Comparison of ENCODE assay signal across 8 cellular contexts in the genomic region with DNA sequence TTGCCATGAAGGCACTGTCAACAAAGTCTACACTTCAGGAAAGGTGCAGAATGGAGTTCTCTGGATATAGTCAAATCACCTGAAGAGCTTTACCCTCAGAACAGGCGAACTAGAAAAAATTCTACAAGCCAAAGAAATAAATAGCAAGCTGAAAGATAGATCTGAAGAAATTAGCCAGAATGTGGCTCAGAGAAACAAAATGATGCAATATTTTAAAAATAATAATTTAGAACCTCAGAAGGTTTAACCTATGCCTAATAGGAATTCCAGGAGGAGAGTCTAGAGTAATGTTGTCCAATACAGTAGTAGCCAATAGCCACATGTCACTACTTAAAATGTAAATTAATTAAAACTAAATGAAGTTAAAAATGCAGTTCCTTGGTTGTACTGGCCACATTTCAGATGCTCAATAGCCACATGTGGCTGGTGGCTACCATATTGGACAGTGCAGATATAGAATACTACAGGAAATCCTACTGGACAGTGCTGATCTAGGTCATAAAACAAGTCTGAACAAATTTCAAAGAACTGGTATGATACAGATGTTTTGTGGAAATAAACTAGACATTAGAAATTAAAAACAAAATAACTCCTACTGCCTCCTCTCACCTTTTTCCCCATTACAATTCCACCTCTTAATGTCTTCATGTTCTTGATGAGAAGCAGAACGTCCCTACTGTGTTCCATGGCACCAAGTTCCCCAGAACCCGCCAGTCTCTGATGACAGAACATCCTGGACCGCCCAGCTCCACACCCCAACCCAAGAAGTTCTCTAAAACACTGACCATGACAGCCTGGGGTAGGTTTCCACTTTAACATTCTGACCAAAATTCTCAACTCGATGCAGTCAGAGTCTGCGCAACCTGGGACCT. TPM values are rescaled to one million over a fixed set of nuclear protein-coding genes. Genes with fewer than 3 reads are reported as not detected.
DNase-seq lines count a peak whose midpoint lies in the region; ATAC-seq and TF ChIP-seq lines count a peak whose summit lies in the region.

No MANE protein-coding gene starts in this region.

- peak overlapping the region; percentile 37 for H2AK9ac ChIP-seq in IMR-90 (replicated peaks; ENCODE audit: low read depth, low read length, poor library complexity)

- H3K4me1 ChIP-seq in IMR-90 (ENCODE audit: control insufficient read depth, insufficient read depth, low read length) = no peaks in the 10 kb centered on the region
- H3K4me1 ChIP-seq in mesodermal cell (ENCODE audit: control insufficient read depth, insufficient read depth, low read length, poor library complexity, severe bottlenecking) = peaks cover 9% of the 10 kb centered on the region

- H3K18ac ChIP-seq in IMR-90 (ENCODE audit: low read depth, low read length) = peak overlapping the region; percentile 17; the same call in 1 of the 2 replicates

- H2AK5ac ChIP-seq in IMR-90 (ENCODE audit: low read depth, low read length) = no peak overlapping the region

- peaks cover 5% of the 10 kb centered on the region; the same call in 1 of the 2 replicates for H3K9me3 ChIP-seq in IMR-90 (ENCODE audit: control insufficient read depth, insufficient read depth, low read length)
- H3K9me3 ChIP-seq in mesodermal cell (ENCODE audit: control insufficient read depth, low read length) = no peaks in the 10 kb centered on the region

- no TSS peak for BruUV-seq in IMR-90 (replicated peaks; lab: Mats Ljungman, UMichigan)

- peak overlapping the region; percentile 84 for H2BK120ac ChIP-seq in IMR-90 (ENCODE audit: low read depth, low read length)

- peak; percentile 80 for DNase-seq in CD14-positive monocyte (ENCODE audit: low spot score)
- DNase-seq in IMR-90 = no peak
- DNase-seq in central memory CD8-positive, alpha-beta T cell (ENCODE audit: low spot score in 2 of 2) = no peak
- DNase-seq in stimulated activated CD4-positive, alpha-beta T cell treated with anti-CD3 and anti-CD28 coated beads, Interleukin-2, amount 100 ng/mL, for 48 hours = no peak
- no peak for DNase-seq in cerebellum (ENCODE audit: low spot score)
- DNase-seq in cerebellar cortex (ENCODE audit: low spot score) = no peak

- dilution Hi-C loops in IMR-90 (cut with HindIII; ENCODE audit: low sequenced_read_pairs, unreplicated experiment) = no loop called here

- H3K4ac ChIP-seq in IMR-90 (ENCODE audit: low read depth, low read length) = peak overlapping the region; percentile 94

- H3K4me2 ChIP-seq in IMR-90 (ENCODE audit: low read depth, low read length) = peak overlapping the region; percentile 96

- peak overlapping the region; percentile 73; the same call in 1 of the 2 replicates for H2BK20ac ChIP-seq in IMR-90 (ENCODE audit: low read depth, low read length)

- peak overlapping the region; percentile 98 to 100 (median 99) for H3K27ac Mint-ChIP-seq in CD14-positive monocyte
- H3K27ac Mint-ChIP-seq in central memory CD8-positive, alpha-beta T cell (ENCODE audit: low read depth) = peak overlapping the region; percentile 100

- no peak for TF ChIP-seq CTCF in CD14-positive monocyte (IDR thresholded peaks at IDR 0.05)
- TF ChIP-seq CTCF in IMR-90 (conservative IDR thresholded peaks at IDR 0.05; ENCODE audit: low read depth, low read length) = no peak

- peak overlapping the region; percentile 80 for H3K9ac ChIP-seq in IMR-90 (ENCODE audit: low read depth, low read length)

- peak overlapping the region; percentile 91 for H3K56ac ChIP-seq in IMR-90 (ENCODE audit: extremely low read depth, insufficient read depth, low read length)

- H3K4me3 ChIP-seq in IMR-90 (ENCODE audit: insufficient read depth, low read depth, low read length) = peak overlapping the region; percentile 60
- H3K4me3 ChIP-seq in mesodermal cell (ENCODE audit: extremely low read depth, insufficient read depth, low read length, poor library complexity, severe bottlenecking) = peak overlapping the region; percentile 75

- H3K4me3 Mint-ChIP-seq in CD14-positive monocyte = peak overlapping the region; percentile 99
- peak overlapping the region; percentile 99 for H3K4me3 Mint-ChIP-seq in central memory CD8-positive, alpha-beta T cell

- POLR2A ChIA-PET in IMR-90 (lab: Charles Lee; ENCODE audit: unreplicated experiment) = no interaction called here

- H3K27me3 Mint-ChIP-seq in CD14-positive monocyte (ENCODE audit: low read depth in 3 of 3) = peaks cover 0 to 4% (median 2%) of the 10 kb centered on the region in 3 donors
- no peaks in the 10 kb centered on the region for H3K27me3 Mint-ChIP-seq in central memory CD8-positive, alpha-beta T cell

- peaks cover 5% of the 10 kb centered on the region; the same call in 1 of the 2 replicates for H3K9me1 ChIP-seq in IMR-90 (ENCODE audit: insufficient read depth, low read length)

- peaks cover under 1 to 11% (median 6%) of the 10 kb centered on the region in 7 donors for H3K9me3 Mint-ChIP-seq in CD14-positive monocyte
- no peaks in the 10 kb centered on the region for H3K9me3 Mint-ChIP-seq in central memory CD8-positive, alpha-beta T cell

- H3K23ac ChIP-seq in IMR-90 (ENCODE audit: low read depth, low read length) = peak overlapping the region; percentile 96

- peak overlapping the region; percentile 80; the same call in 2 of the 3 replicates for H2BK15ac ChIP-seq in IMR-90 (ENCODE audit: low read depth, low read length)

- H4K8ac ChIP-seq in IMR-90 (ENCODE audit: low read depth in 2 of 2, low read length in 2 of 2) = peak overlapping the region; percentile 96 to 99

- H3K4me1 Mint-ChIP-seq in CD14-positive monocyte = peaks cover 27% of the 10 kb centered on the region
- peaks cover 33% of the 10 kb centered on the region for H3K4me1 Mint-ChIP-seq in central memory CD8-positive, alpha-beta T cell

- WGBS in IMR-90 (ENCODE audit: extremely low coverage in 2 of 2, insufficient read length in 1 of 2), 2 experiments = 0% methylated on average over 1 of the region's 6 CpGs; no CpG with 5 or more reads in 1 of the 2 experiments
- WGBS in mesodermal cell (ENCODE audit: insufficient coverage in 2 of 2), 2 experiments = 0 to 1% methylated on average over 1 to 5 of the region's 6 CpGs

- ATAC-seq in GM21423 (IDR thresholded peaks at IDR 0.05; ENCODE audit: unreplicated experiment) (peak; percentile 30), IMR-90 (ENCODE audit: low read depth) (peak; percentile 60)
- peak; percentile 34 for ATAC-seq in central memory CD8-positive, alpha-beta T cell (replicated peaks; ENCODE audit: extremely low read depth, poor library complexity, severe bottlenecking)

- H2AFZ ChIP-seq in IMR-90 (replicated peaks; ENCODE audit: low read length, poor library complexity) = peak overlapping the region; percentile 96

- H3K27ac ChIP-seq in IMR-90 (ENCODE audit: insufficient read depth, low read length) (peak overlapping the region; percentile 52), mesodermal cell (ENCODE audit: low read depth, low read length, severe bottlenecking) (peak overlapping the region; percentile 70)

- H4K91ac ChIP-seq in IMR-90 (ENCODE audit: insufficient read depth, low read depth, low read length) = peak overlapping the region; percentile 88

- H3K36me3 Mint-ChIP-seq in CD14-positive monocyte = peaks cover 12 to 17% of the 10 kb centered on the region in 2 donors
- H3K36me3 Mint-ChIP-seq in central memory CD8-positive, alpha-beta T cell (ENCODE audit: insufficient read depth) = peaks cover 14% of the 10 kb centered on the region

- H2BK5ac ChIP-seq in IMR-90 (ENCODE audit: low read depth, low read length, poor library complexity, severe bottlenecking) = peak overlapping the region; percentile 43

- in situ Hi-C loops in IMR-90 (cut with MboI; ENCODE audit: low sequenced_read_pairs) = no loop called here

- H4K5ac ChIP-seq in IMR-90 (ENCODE audit: low read depth, low read length) = peak overlapping the region; percentile 59

- TF ChIP-seq RAD21 in IMR-90 (IDR thresholded peaks at IDR 0.05; ENCODE audit: low read length) = no peak

- no peaks in the 10 kb centered on the region for H3K36me3 ChIP-seq in IMR-90 (ENCODE audit: control insufficient read depth, insufficient read depth, low read length)
- H3K36me3 ChIP-seq in mesodermal cell (ENCODE audit: control insufficient read depth, insufficient read depth, low read length) = no peaks in the 10 kb centered on the region

- H4K20me1 ChIP-seq in IMR-90 (ENCODE audit: insufficient read depth, low read length) = no peaks in the 10 kb centered on the region

- peak overlapping the region; percentile 98 for H3K14ac ChIP-seq in IMR-90 (replicated peaks; ENCODE audit: low read depth, low read length)

- no peaks in the 10 kb centered on the region for H3K27me3 ChIP-seq in IMR-90 (ENCODE audit: control insufficient read depth, insufficient read depth, low read length)

- no peak for TF ChIP-seq POLR2A in IMR-90 (IDR thresholded peaks at IDR 0.05; ENCODE audit: low read depth, low read length)

- CTCF ChIA-PET in IMR-90 (lab: Yijun Ruan, JAX) = interaction anchor here (0.8 to 1.7 kb wide), 2 partner anchors 11 to 360 kb away, joined by 3 to 7 read pairs; no protein-coding TSS in a partner anchor

- intact Hi-C loops in CD14-positive monocyte (cut with micrococcal nuclease) (loop anchor here in 1 of 2 donors (10.0 kb wide), 1 partner anchor 198 kb away; a partner anchor contains a TSS), IMR-90 (cut with micrococcal nuclease) (no loop called here)

- peaks cover 19 to 26% of the 10 kb centered on the region in 2 experiments for H3K79me1 ChIP-seq in IMR-90 (ENCODE audit: low read depth in 1 of 2, low read length in 2 of 2)

TF ChIP-seq in IMR-90, 13 proteins besides CTCF, POLR2A, EP300 and RAD21:
- TF ChIP-seq BHLHE40 (IDR thresholded peaks at IDR 0.05; ENCODE audit: low read depth, low read length) (no peak), CEBPB (IDR thresholded peaks at IDR 0.05; ENCODE audit: low read depth, low read length) (0 out of 2 replicates have a peak, but pooled peaks have one; percentile 1), MAFK (IDR thresholded peaks at IDR 0.05; ENCODE audit: low read depth, low read length) (no peak), MXI1 (IDR thresholded peaks at IDR 0.05; ENCODE audit: borderline replicate concordance, low read depth, low read length) (no peak)

RNA-seq across cellular contexts. Expression of a gene that starts 0.6 kb away (rescaled TPM):
- polyA plus RNA-seq in CD14-positive monocyte = 1 to 10 TPM; 5.2 to 6.4 TPM
- total RNA-seq in IMR-90 (2012; rRNA removed) = 0.54 and 0.83 TPM in 2 replicates
- polyA plus RNA-seq in IMR-90 (2012; rRNA removed) = 2.6 and 2.7 TPM in 2 replicates
- polyA plus RNA-seq in IMR-90 (2012; cell fraction: cytosol; rRNA removed) = 1.1 and 1.3 TPM in 2 replicates
- 0.83 and 3.4 TPM in 2 replicates for polyA plus RNA-seq in IMR-90 (2012; cell fraction: nucleus; rRNA removed; ENCODE audit: low replicate concordance)
- 6.3 TPM for polyA plus RNA-seq in mesodermal cell (2013, experiment 1 of 2)
- polyA plus RNA-seq in mesodermal cell (2013, experiment 2 of 2) = 5.2 TPM
- total RNA-seq in cerebellum = 8.2 TPM

RNA-seq across cellular contexts. Expression of a gene that starts 26.9 kb away (rescaled TPM):
- polyA plus RNA-seq in CD14-positive monocyte (not detected), IMR-90 (2012; rRNA removed) (not detected in 2 replicates)
- total RNA-seq in IMR-90 (2012; rRNA removed) (not detected in 2 replicates), cerebellum (not detected)
- 0.03 TPM in 1 of 2 replicates, not detected in the other for polyA plus RNA-seq in IMR-90 (2012; cell fraction: cytosol; rRNA removed)
- not detected in 2 replicates for polyA plus RNA-seq in IMR-90 (2012; cell fraction: nucleus; rRNA removed; ENCODE audit: low replicate concordance)
- not detected for polyA plus RNA-seq in mesodermal cell (2013, experiment 1 of 2)
- not detected for polyA plus RNA-seq in mesodermal cell (2013, experiment 2 of 2)
